In genomic region chr6:79718509-79719247, GRCh38 we compare ENCODE assay signal across 21 cellular contexts.
DNase-seq lines count a peak whose midpoint lies in the region; ATAC-seq and TF ChIP-seq lines count a peak whose summit lies in the region.
"Had no signal": no experiment of that assay in that cellular context is flagged by ENCODE, and none has a peak within 500 bp of the region (broad histone marks: within the 10 kb centered on the region; RNA-seq: fewer than 3 reads in every experiment).

No MANE protein-coding gene starts in this region.

- 88% methylated on average over 8 of the region's 8 CpGs for WGBS in suprapubic skin

- H3K9me2 ChIP-seq in GM23338 (ENCODE audit: insufficient read depth), result no peaks in the 10 kb centered on the region; the same call in 1 of the 2 replicates

- H2AFZ ChIP-seq in GM23338, result no peak overlapping the region

- no peak overlapping the region for H3K4me2 ChIP-seq in GM23338
- H3K4me2 ChIP-seq: smooth muscle cell had no signal

- H3K36me3 Mint-ChIP-seq in GM23338 (ENCODE audit: low read depth), result no peaks in the 10 kb centered on the region
- H3K36me3 Mint-ChIP-seq: immature natural killer cell; naive thymus-derived CD8-positive, alpha-beta T cell; T-cell had no signal

- no peak overlapping the region for H3K4me3 ChIP-seq in AG09309 (ENCODE audit: control insufficient read depth, low read depth, low read length)
- H3K4me3 ChIP-seq in lower lobe of right lung, result no peak overlapping the region
- H3K4me3 ChIP-seq in GM23338, result no peak overlapping the region
- no peak overlapping the region for H3K4me3 ChIP-seq in suprapubic skin
- no peak overlapping the region for H3K4me3 ChIP-seq in WERI-Rb-1 (ENCODE audit: low read depth, low read length)
- H3K4me3 ChIP-seq: smooth muscle cell, thoracic aorta had no signal

- intact Hi-C loops in lower lobe of right lung (cut with DNase I), result no loop called here

- no peaks in the 10 kb centered on the region for H3K9me3 ChIP-seq in lower lobe of right lung
- H3K9me3 ChIP-seq in suprapubic skin, result no peaks in the 10 kb centered on the region
- H3K9me3 ChIP-seq in WERI-Rb-1 (ENCODE audit: severe bottlenecking), result no peaks in the 10 kb centered on the region
- H3K9me3 ChIP-seq: thoracic aorta had no signal

- TF ChIP-seq CTCF in AG09309 (IDR thresholded peaks at IDR 0.05; ENCODE audit: control insufficient read depth, insufficient read depth, low read depth, low read length, missing control alignments) (no peak), lower lobe of right lung (IDR thresholded peaks at IDR 0.05) (no peak), GM23338 (conservative IDR thresholded peaks at IDR 0.05; ENCODE audit: low read depth in 2 of 2) (no peak), suprapubic skin (IDR thresholded peaks at IDR 0.05) (no peak), WERI-Rb-1 (IDR thresholded peaks at IDR 0.05; ENCODE audit: low read depth, low read length) (no peak)

- no peak for TF ChIP-seq POLR2A in suprapubic skin (IDR thresholded peaks at IDR 0.05)

- H3K27me3 ChIP-seq in lower lobe of right lung (ENCODE audit: low read depth) (no peaks in the 10 kb centered on the region), GM23338 (ENCODE audit: insufficient read depth) (no peaks in the 10 kb centered on the region), suprapubic skin (no peaks in the 10 kb centered on the region), WERI-Rb-1 (ENCODE audit: insufficient read depth, low read depth, severe bottlenecking) (no peaks in the 10 kb centered on the region)

- H3K4me3 Mint-ChIP-seq in GM23338, result no peak overlapping the region
- H3K4me3 Mint-ChIP-seq: immature natural killer cell; naive thymus-derived CD8-positive, alpha-beta T cell; T-cell had no signal

- H3K4me1 ChIP-seq in lower lobe of right lung, result no peaks in the 10 kb centered on the region
- H3K4me1 ChIP-seq in GM23338 (ENCODE audit: insufficient read depth), result peaks cover 11% of the 10 kb centered on the region; the same call in 1 of the 2 replicates
- peaks cover 4% of the 10 kb centered on the region for H3K4me1 ChIP-seq in suprapubic skin

- H3F3A ChIP-seq in GM23338 (replicated peaks; ENCODE audit: low read depth), result no peaks in the 10 kb centered on the region

- H3K9me3 Mint-ChIP-seq in GM23338, result no peaks in the 10 kb centered on the region
- H3K9me3 Mint-ChIP-seq: T-cell had no signal

- DNase-seq in AG09309 (ENCODE audit: low read depth) (peak; percentile 37), dedifferentiated amniotic fluid mesenchymal stem cell (ENCODE audit: extremely low spot score) (peak; percentile 43), lower lobe of right lung (no peak), GM23338 (ENCODE audit: low spot score) (no peak), suprapubic skin (ENCODE audit: low spot score in 2 of 2) (no peak), AML-193 (lab: John Stamatoyannopoulos, UW) (no peak), WERI-Rb-1 (no peak)
- DNase-seq: ACHN; activated CD4-positive, alpha-beta T cell treated with anti-CD3 and anti-CD28 coated beads, Interleukin-2, amount 50 U/mL, for 4 hours; activated T-cell treated with anti-CD3 and anti-CD28 coated beads for 4 hours; DND-41; glutamatergic neuron; immature natural killer cell; naive thymus-derived CD8-positive, alpha-beta T cell; NCI-H2081 treated with DMSO at 0.1 percent for 48 hours; NCI-H524 treated with DMSO at 0.1 percent for 48 hours; stimulated activated CD8-positive, alpha-beta memory T cell treated with anti-CD3 and anti-CD28 coated beads, Interleukin-4, amount 100 ng/mL, for 48 hours; T-cell had no signal

- H4K20me1 ChIP-seq in GM23338 (replicated peaks; ENCODE audit: insufficient read depth), result no peaks in the 10 kb centered on the region

- H3K79me2 ChIP-seq in GM23338 (replicated peaks; ENCODE audit: insufficient read depth), result no peaks in the 10 kb centered on the region

- H3K36me3 ChIP-seq in lower lobe of right lung (no peaks in the 10 kb centered on the region), GM23338 (ENCODE audit: insufficient read depth) (no peaks in the 10 kb centered on the region), suprapubic skin (no peaks in the 10 kb centered on the region), WERI-Rb-1 (no peaks in the 10 kb centered on the region)
- H3K36me3 ChIP-seq: thoracic aorta had no signal

- no peak for TF ChIP-seq EP300 in suprapubic skin (IDR thresholded peaks at IDR 0.05)

- H3K4me1 Mint-ChIP-seq in GM23338, result peaks cover 8% of the 10 kb centered on the region; the same call in 2 of the 3 replicates
- H3K4me1 Mint-ChIP-seq: immature natural killer cell; naive thymus-derived CD8-positive, alpha-beta T cell; T-cell had no signal

- H3K27ac Mint-ChIP-seq in GM23338, result no peak overlapping the region
- H3K27ac Mint-ChIP-seq: immature natural killer cell; naive thymus-derived CD8-positive, alpha-beta T cell; T-cell had no signal

- H3K27me3 Mint-ChIP-seq in GM23338 (ENCODE audit: insufficient read depth, low read depth, poor library complexity), result no peaks in the 10 kb centered on the region

- ATAC-seq in GM18907 (IDR thresholded peaks at IDR 0.05; ENCODE audit: unreplicated experiment) (peak; percentile 50), lower lobe of right lung (peak; percentile 49 to 80), GM23338 (no peak)
- ATAC-seq: naive thymus-derived CD8-positive, alpha-beta T cell; T-cell had no signal

- H3K27ac ChIP-seq in lower lobe of right lung, result no peak overlapping the region
- no peak overlapping the region for H3K27ac ChIP-seq in GM23338 (ENCODE audit: low read depth)
- no peak overlapping the region for H3K27ac ChIP-seq in suprapubic skin
- no peak overlapping the region for H3K27ac ChIP-seq in WERI-Rb-1
- H3K27ac ChIP-seq: thoracic aorta had no signal

TF ChIP-seq in GM23338, 12 proteins besides CTCF, POLR2A, EP300 and RAD21:
- TF ChIP-seq EZH2phosphoT487 (IDR thresholded peaks at IDR 0.05; ENCODE audit: unreplicated experiment) (no peak), ZNF114 (CRISPR knock-in tag; IDR thresholded peaks at IDR 0.05) (no peak), ETS1 (IDR thresholded peaks at IDR 0.05) (no peak), NANOG (IDR thresholded peaks at IDR 0.05; ENCODE audit: borderline replicate concordance) (no peak), REST (IDR thresholded peaks at IDR 0.05; ENCODE audit: unreplicated experiment) (no peak), STAT1 (IDR thresholded peaks at IDR 0.05; ENCODE audit: unreplicated experiment) (no peak), JUNB (IDR thresholded peaks at IDR 0.05; ENCODE audit: unreplicated experiment) (no peak), CREB1 (CRISPR knock-in tag; IDR thresholded peaks at IDR 0.05; ENCODE audit: low read depth) (no peak)

Comparison
In these comparisons a context has a peak if more than half of its experiments do, and no peak if none do; other contexts are left out.
1. DNase-seq: peak in AG09309 (single experiment) and dedifferentiated amniotic fluid mesenchymal stem cell (single experiment); none in lower lobe of right lung (single experiment), GM23338 (single experiment), suprapubic skin (0 of 2), AML-193 (0 of 2) and WERI-Rb-1 (single experiment).